Comparison of ENCODE assay signal across 8 cellular contexts in genomic region chr19:48617146-48617937, GRCh38. TPM values are rescaled to one million over a fixed set of nuclear protein-coding genes. Genes with fewer than 3 reads are reported as not detected.
DNase-seq lines count a peak whose midpoint lies in the region; ATAC-seq and TF ChIP-seq lines count a peak whose summit lies in the region.

No MANE protein-coding gene starts in this region.

- H3K4me3 ChIP-seq in kidney epithelial cell (ENCODE audit: low read depth, low read length) (peak overlapping the region; percentile 90), thoracic aorta (peak overlapping the region; percentile 95)

- H3K36me3 ChIP-seq in kidney epithelial cell (ENCODE audit: control insufficient read depth, insufficient read depth, low read length) = peaks cover 5% of the 10 kb centered on the region
- H3K36me3 ChIP-seq in thoracic aorta = peaks cover 23% of the 10 kb centered on the region

- no peak overlapping the region for H3K27ac ChIP-seq in thoracic aorta

- H3K4me3 Mint-ChIP-seq in activated T-cell treated with anti-CD3 and anti-CD28 coated beads, Interleukin-2, amount 50 U/mL, for 4 hours = peak overlapping the region; percentile 97
- H3K4me3 Mint-ChIP-seq in activated naive CD8-positive, alpha-beta T cell treated with anti-CD3 and anti-CD28 coated beads, Interleukin-2, amount 10 ng/mL, durations not matched to agents 7 days and 5 days = peak overlapping the region; percentile 95

- TF ChIP-seq CTCF in kidney epithelial cell (IDR thresholded peaks at IDR 0.05; ENCODE audit: insufficient read depth, low read length, poor library complexity, severe bottlenecking) (no peak), thoracic aorta (IDR thresholded peaks at IDR 0.05) (no peak)

- DNase-seq in activated T-cell treated with anti-CD3 and anti-CD28 coated beads, Interleukin-2, amount 50 U/mL, for 4 hours = no peak
- DNase-seq in activated T-cell treated with anti-CD3 and anti-CD28 coated beads, Interleukin-2, amount 50 U/mL, for 48 hours = no peak
- peak; percentile 25 for DNase-seq in activated naive CD8-positive, alpha-beta T cell treated with anti-CD3 and anti-CD28 coated beads, Interleukin-2, amount 10 ng/mL, durations not matched to agents 7 days and 5 days
- DNase-seq in kidney epithelial cell (ENCODE audit: low read depth) (no peak), thoracic aorta (ENCODE audit: low spot score) (no peak), D341Med (ENCODE audit: low spot score) (no peak)

- peak overlapping the region; percentile 98 for H3K27ac Mint-ChIP-seq in activated naive CD8-positive, alpha-beta T cell treated with anti-CD3 and anti-CD28 coated beads, Interleukin-2, amount 10 ng/mL, durations not matched to agents 7 days and 5 days

- no peaks in the 10 kb centered on the region for H3K27me3 Mint-ChIP-seq in activated T-cell treated with anti-CD3 and anti-CD28 coated beads, Interleukin-2, amount 50 U/mL, for 4 hours (ENCODE audit: low read depth)
- no peaks in the 10 kb centered on the region for H3K27me3 Mint-ChIP-seq in activated naive CD8-positive, alpha-beta T cell treated with anti-CD3 and anti-CD28 coated beads, Interleukin-2, amount 10 ng/mL, durations not matched to agents 7 days and 5 days

- no peaks in the 10 kb centered on the region for H3K9me3 Mint-ChIP-seq in activated T-cell treated with anti-CD3 and anti-CD28 coated beads, Interleukin-2, amount 50 U/mL, for 4 hours
- H3K9me3 Mint-ChIP-seq in activated naive CD8-positive, alpha-beta T cell treated with anti-CD3 and anti-CD28 coated beads, Interleukin-2, amount 10 ng/mL, durations not matched to agents 7 days and 5 days = no peaks in the 10 kb centered on the region

- H3K27me3 ChIP-seq in kidney epithelial cell (ENCODE audit: control insufficient read depth, insufficient read depth, low read length) = no peaks in the 10 kb centered on the region
- no peaks in the 10 kb centered on the region for H3K27me3 ChIP-seq in thoracic aorta (replicated peaks; ENCODE audit: insufficient read depth)

- peaks cover 17 to 34% of the 10 kb centered on the region in 2 donors for H3K4me1 ChIP-seq in thoracic aorta (ENCODE audit: control insufficient read depth in 1 of 2, low read depth in 2 of 2)

- H3K4me1 Mint-ChIP-seq in activated T-cell treated with anti-CD3 and anti-CD28 coated beads, Interleukin-2, amount 50 U/mL, for 4 hours (ENCODE audit: low read depth) = peaks cover 28% of the 10 kb centered on the region
- peaks cover 30% of the 10 kb centered on the region for H3K4me1 Mint-ChIP-seq in activated naive CD8-positive, alpha-beta T cell treated with anti-CD3 and anti-CD28 coated beads, Interleukin-2, amount 10 ng/mL, durations not matched to agents 7 days and 5 days

- H3K9me3 ChIP-seq in thoracic aorta = no peaks in the 10 kb centered on the region

- POLR2A ChIA-PET in activated naive CD8-positive, alpha-beta T cell treated with anti-CD3 and anti-CD28 coated beads, Interleukin-2, amount 10 ng/mL, durations not matched to agents 7 days and 5 days (lab: Charles Lee) = interaction anchor here (0.9 to 1.3 kb wide), 4 partner anchors 9 to 28 kb away, joined by 3 read pairs; no protein-coding TSS in a partner anchor

- no peak for ATAC-seq in activated T-cell treated with anti-CD3 and anti-CD28 coated beads, Interleukin-2, amount 50 U/mL, for 4 hours
- ATAC-seq in activated naive CD8-positive, alpha-beta T cell treated with anti-CD3 and anti-CD28 coated beads, Interleukin-2, amount 10 ng/mL, durations not matched to agents 7 days and 5 days (ENCODE audit: low read depth) = no peak
- ATAC-seq in thoracic aorta (ENCODE audit: insufficient number of reproducible peaks, low FRiP score, low read depth) (no peak), HG02763 (IDR thresholded peaks at IDR 0.05; ENCODE audit: unreplicated experiment) (no peak), GM21529 (IDR thresholded peaks at IDR 0.05; ENCODE audit: unreplicated experiment) (no peak)

- H3K36me3 Mint-ChIP-seq in activated T-cell treated with anti-CD3 and anti-CD28 coated beads, Interleukin-2, amount 50 U/mL, for 4 hours (ENCODE audit: insufficient read depth) = peaks cover 49% of the 10 kb centered on the region
- peaks cover 24% of the 10 kb centered on the region for H3K36me3 Mint-ChIP-seq in activated naive CD8-positive, alpha-beta T cell treated with anti-CD3 and anti-CD28 coated beads, Interleukin-2, amount 10 ng/mL, durations not matched to agents 7 days and 5 days

RNA-seq across cellular contexts. Expression of gene RPL18, which starts 1.6 kb away (rescaled TPM):
- 1,000 to 10,000 TPM; 2,406 to 2,595 (median 2,478) TPM for total RNA-seq in activated T-cell treated with anti-CD3 and anti-CD28 coated beads, Interleukin-2, amount 50 U/mL, for 4 hours
- total RNA-seq in activated naive CD8-positive, alpha-beta T cell treated with anti-CD3 and anti-CD28 coated beads, Interleukin-2, amount 10 ng/mL, durations not matched to agents 7 days and 5 days = 1,000 to 10,000 TPM; 1,565 to 1,587 TPM
- total RNA-seq in kidney epithelial cell (2,979 and 3,293 TPM in 2 replicates), thoracic aorta (1,000 to 10,000 TPM; 1,120 to 1,389 TPM)

RNA-seq across cellular contexts. Expression of gene SPHK2, which starts 2.0 kb away (rescaled TPM):
- total RNA-seq in activated T-cell treated with anti-CD3 and anti-CD28 coated beads, Interleukin-2, amount 50 U/mL, for 4 hours = 10 to 100 TPM; 39.8 to 43.1 (median 40.6) TPM
- total RNA-seq in activated naive CD8-positive, alpha-beta T cell treated with anti-CD3 and anti-CD28 coated beads, Interleukin-2, amount 10 ng/mL, durations not matched to agents 7 days and 5 days = 10 to 100 TPM; 31.4 to 31.8 TPM
- total RNA-seq in kidney epithelial cell (27.9 and 30.3 TPM in 2 replicates), thoracic aorta (10 to 100 TPM; 16.2 to 49.0 TPM)

RNA-seq across cellular contexts. Expression of gene FAM83E, which starts 2.5 kb away (rescaled TPM):
- 10 to 100 TPM; 11.3 to 15.7 (median 13.1) TPM for total RNA-seq in activated T-cell treated with anti-CD3 and anti-CD28 coated beads, Interleukin-2, amount 50 U/mL, for 4 hours
- total RNA-seq in activated naive CD8-positive, alpha-beta T cell treated with anti-CD3 and anti-CD28 coated beads, Interleukin-2, amount 10 ng/mL, durations not matched to agents 7 days and 5 days = 1 to 10 TPM; 2.7 to 3.6 TPM
- total RNA-seq in kidney epithelial cell (0.25 and 2.3 TPM in 2 replicates), thoracic aorta (1 to 10 TPM in 1 of 2 donors, not detected in 1; 2.0 TPM)

RNA-seq across cellular contexts. Expression of gene SPACA4, which starts 10.8 kb away (rescaled TPM):
- total RNA-seq in activated T-cell treated with anti-CD3 and anti-CD28 coated beads, Interleukin-2, amount 50 U/mL, for 4 hours = not detected
- not detected for total RNA-seq in activated naive CD8-positive, alpha-beta T cell treated with anti-CD3 and anti-CD28 coated beads, Interleukin-2, amount 10 ng/mL, durations not matched to agents 7 days and 5 days
- total RNA-seq in kidney epithelial cell (not detected in 2 replicates), thoracic aorta (not detected)

RNA-seq across cellular contexts. Expression of gene DBP, which starts 19.8 kb away (rescaled TPM):
- 10 to 100 TPM in 2 of 3 donors, 1 to 10 TPM in 1; 6.7 to 12.3 (median 11.2) TPM for total RNA-seq in activated T-cell treated with anti-CD3 and anti-CD28 coated beads, Interleukin-2, amount 50 U/mL, for 4 hours
- total RNA-seq in activated naive CD8-positive, alpha-beta T cell treated with anti-CD3 and anti-CD28 coated beads, Interleukin-2, amount 10 ng/mL, durations not matched to agents 7 days and 5 days = 10 to 100 TPM; 34.0 to 34.8 TPM
- 1.6 and 3.4 TPM in 2 replicates for total RNA-seq in kidney epithelial cell
- total RNA-seq in thoracic aorta = 10 to 100 TPM in 1 of 2 donors, 1 to 10 TPM in 1; 3.9 to 15.0 TPM
